8 cellular contexts compared by ENCODE assay signal in genomic region chr4:102501635-102502382, GRCh38.
DNase-seq lines count a peak whose midpoint lies in the region; ATAC-seq and TF ChIP-seq lines count a peak whose summit lies in the region.

No MANE protein-coding gene starts in this region.

- DNase-seq in NCI-H187 (lab: John Stamatoyannopoulos, UW) (peak; percentile 14 to 64), NCI-H187 treated with DMSO at 0.1 percent for 48 hours (lab: John Stamatoyannopoulos, UW) (no peak), NCI-H2029 (lab: John Stamatoyannopoulos, UW) (peak; percentile 60), cardiac fibroblast (ENCODE audit: low read depth in 2 of 2) (peak; percentile 78 to 79), iris pigment epithelial cell (ENCODE audit: low read depth) (peak; percentile 76)
- peak; percentile 50 for DNase-seq in stimulated activated CD4-positive, alpha-beta T cell treated with anti-CD3 and anti-CD28 coated beads, Interleukin-12 subunit alpha, Interleukin-12 subunit beta, amount 100 ng/mL, for 4 hours

- peak; percentile 38 for ATAC-seq in HG02884 (IDR thresholded peaks at IDR 0.05; ENCODE audit: unreplicated experiment)

- peak overlapping the region; percentile 88 for H3K4me3 ChIP-seq in WI38 (ENCODE audit: low read depth, low read length)
- peak overlapping the region; percentile 83 to 89 for H3K4me3 ChIP-seq in cardiac fibroblast (replicated peaks in 1 of 2; ENCODE audit: low read depth in 2 of 2, low read length in 2 of 2)

- no peak for TF ChIP-seq CTCF in WI38 (IDR thresholded peaks at IDR 0.05; ENCODE audit: low read depth, low read length)
- TF ChIP-seq CTCF in cardiac fibroblast (IDR thresholded peaks at IDR 0.05; ENCODE audit: low read depth, low read length) = no peak
